Comparison of ENCODE assay signal across 2 cellular contexts in genomic region chr14:89114109-89114508, GRCh38.
TF ChIP-seq lines count a peak whose summit lies in the region.

No MANE protein-coding gene starts in this region.

TF ChIP-seq in GM23338, 12 proteins besides CTCF, POLR2A, EP300 and RAD21 (continued from another document):
- no peak for TF ChIP-seq ZNF462 (CRISPR knock-in tag; IDR thresholded peaks at IDR 0.05)
- no peak for TF ChIP-seq EZH2 (IDR thresholded peaks at IDR 0.05; ENCODE audit: low read depth, unreplicated experiment)
- no peak for TF ChIP-seq ETS1 (IDR thresholded peaks at IDR 0.05)
- TF ChIP-seq STAT1 (IDR thresholded peaks at IDR 0.05; ENCODE audit: unreplicated experiment) = no peak
TF ChIP-seq in GM23338: peak in this region for 0.

TF ChIP-seq in WTC11, 78 proteins besides CTCF, POLR2A, EP300 and RAD21 (continued from another document):
- TF ChIP-seq E2F1 (CRISPR knock-in tag; IDR thresholded peaks at IDR 0.05) = no peak
- TF ChIP-seq IRF1 (CRISPR knock-in tag; IDR thresholded peaks at IDR 0.05) = no peak
- no peak for TF ChIP-seq FOXK1 (CRISPR knock-in tag; IDR thresholded peaks at IDR 0.05)
- TF ChIP-seq JUN (CRISPR knock-in tag; IDR thresholded peaks at IDR 0.05) = no peak
- no peak for TF ChIP-seq ZNF425 (CRISPR knock-in tag; conservative IDR thresholded peaks at IDR 0.05)
- no peak for TF ChIP-seq TP53 (CRISPR knock-in tag; IDR thresholded peaks at IDR 0.05)
- no peak for TF ChIP-seq MYBL2 (CRISPR knock-in tag; IDR thresholded peaks at IDR 0.05)
TF ChIP-seq in WTC11: peak in this region for 0.
